Comparison of ENCODE assay signal across 21 cellular contexts in genomic region chr11:76316726-76317125, GRCh38.
DNase-seq lines count a peak whose midpoint lies in the region; ATAC-seq, FAIRE-seq and TF ChIP-seq lines count a peak whose summit lies in the region.
"Had no signal": no experiment of that assay in that cellular context is flagged by ENCODE, and none has a peak within 500 bp of the region (broad histone marks: within the 10 kb centered on the region; RNA-seq: fewer than 3 reads in every experiment).

No MANE protein-coding gene starts in this region.

- H3K27ac ChIP-seq in kidney (ENCODE audit: low read depth in 2 of 2, low read length in 2 of 2) (no peak overlapping the region), right lobe of liver (no peak overlapping the region)
- H3K27ac ChIP-seq: HL-60 had no signal

- peak; percentile 50 to 84 (median 63) for ATAC-seq in right lobe of liver
- ATAC-seq: GM12878, GM23338, K562 had no signal

- H3K27me3 ChIP-seq in right lobe of liver, result no peaks in the 10 kb centered on the region

- H3K36me3 ChIP-seq in kidney (ENCODE audit: control insufficient read depth in 1 of 2, insufficient read depth in 2 of 2, low read length in 2 of 2), result no peaks in the 10 kb centered on the region
- no peaks in the 10 kb centered on the region for H3K36me3 ChIP-seq in right lobe of liver

- H3K4me1 ChIP-seq in kidney (ENCODE audit: control insufficient read depth in 1 of 2, insufficient read depth in 1 of 2, low read depth in 1 of 2, low read length in 2 of 2), result no peaks in the 10 kb centered on the region
- peaks cover 0 to 8% (median 0%) of the 10 kb centered on the region in 4 donors for H3K4me1 ChIP-seq in right lobe of liver
- H3K4me1 ChIP-seq: Caco-2 had no signal

- intact Hi-C loops in kidney (cut with DNase I) (loop anchor here (10.0 kb wide), 1 partner anchor 112 kb away; the partner anchor contains the start of gene WNT11), right lobe of liver (cut with DNase I) (loop anchor here (5.0 kb wide), 1 partner anchor 109 kb away; the partner anchor contains the start of gene WNT11 (in 2 of the 2)), head of caudate nucleus (cut with DNase I) (loop anchor here (10.0 kb wide), 1 partner anchor 422 kb away; no protein-coding TSS in a partner anchor)

- no peak for TF ChIP-seq POLR2A in right lobe of liver (IDR thresholded peaks at IDR 0.05)

- FAIRE-seq in kidney (lab: Jason Lieb, UNC), result no peak
- FAIRE-seq: GM12878, GM19239, H54, K562 had no signal

- H3K9me3 ChIP-seq in kidney (ENCODE audit: control insufficient read depth in 1 of 2, low read length in 2 of 2) (peaks cover 0 to 2% of the 10 kb centered on the region in 2 donors), right lobe of liver (no peaks in the 10 kb centered on the region)
- H3K9me3 ChIP-seq: Caco-2 had no signal

- no peak overlapping the region for H3K9ac ChIP-seq in kidney (ENCODE audit: low read length in 2 of 2)

- H3K4me3 ChIP-seq in kidney (ENCODE audit: low read length in 2 of 2) (no peak overlapping the region), right lobe of liver (no peak overlapping the region)
- H3K4me3 ChIP-seq: GM12878, GM23338, K562 had no signal

- peak; percentile 16 for DNase-seq in Caki2 (ENCODE audit: low read depth)
- peak; percentile 9 for DNase-seq in kidney
- no peak for DNase-seq in right lobe of liver
- no peak for DNase-seq in head of caudate nucleus
- DNase-seq in UCSD-AML1 (lab: John Stamatoyannopoulos, UW; ENCODE audit: unreplicated experiment), result no peak
- DNase-seq in islet precursor cell, result no peak
- DNase-seq: C1 segment of cervical spinal cord; Caco-2; CD4-positive, CD25-positive, alpha-beta regulatory T cell; CD8-positive, alpha-beta memory T cell; DMS153; DND-41; EL; HCEC 1CT; IMR-90 had no signal

- in situ Hi-C loops in Caki2 (cut with HindIII; ENCODE audit: low pct_unique_long_range_greater_than_20kb, low sequenced_read_pairs), result no loop called here

- no peak for TF ChIP-seq CTCF in kidney (IDR thresholded peaks at IDR 0.05; ENCODE audit: borderline replicate concordance, extremely low read depth, insufficient read depth)
- TF ChIP-seq CTCF in right lobe of liver (IDR thresholded peaks at IDR 0.05), result no peak

- WGBS in right lobe of liver (ENCODE audit: insufficient coverage, low coverage, low lambda C conversion rate, missing lambda C conversion rate), result 26% methylated on average over 2 of the region's 3 CpGs

Comparison
In these comparisons a context has a peak if more than half of its experiments do, and no peak if none do; other contexts are left out.
1. DNase-seq: peak in Caki2 (single experiment) and kidney (single experiment); none in right lobe of liver (0 of 3), head of caudate nucleus (0 of 42), UCSD-AML1 (single experiment) and islet precursor cell (single experiment).